28 cellular contexts compared by ENCODE assay signal in genomic region chr6:26340066-26340465, GRCh38.
"Had no signal": no experiment of that assay in that cellular context is flagged by ENCODE, and none has a peak within 500 bp of the region (broad histone marks: within the 10 kb centered on the region; RNA-seq: fewer than 3 reads in every experiment).

No MANE protein-coding gene starts in this region.

- H3K4me1 ChIP-seq: adrenal gland, body of pancreas, breast epithelium had no signal

- H3K27me3 ChIP-seq: adrenal gland, body of pancreas had no signal

- H3K9me3 ChIP-seq: adrenal gland, body of pancreas, breast epithelium had no signal

- H3K27me3 Mint-ChIP-seq: activated CD8-positive, alpha-beta T cell treated with anti-CD3 and anti-CD28 coated beads for 36 hours had no signal

- DNase-seq: activated CD4-positive, alpha-beta T cell treated with anti-CD3 and anti-CD28 coated beads, Interleukin-2, amount 10 ng/mL, durations not matched to agents 24 days and 14 days; activated CD4-positive, alpha-beta T cell treated with anti-CD3 and anti-CD28 coated beads, Interleukin-2, amount 50 U/mL, for 4 hours; activated CD8-positive, alpha-beta T cell treated with anti-CD3 and anti-CD28 coated beads for 36 hours; activated gamma-delta T cell treated with Interleukin-2 at 50 U/mL for 16 hours; activated naive CD4-positive, alpha-beta T cell treated with anti-CD3 and anti-CD28 coated beads for 36 hours; activated T-cell treated with anti-CD3 and anti-CD28 coated beads, Interleukin-2, amount 50 U/mL, for 1 hour; activated T-cell treated with anti-CD3 and anti-CD28 coated beads, Interleukin-2, amount 50 U/mL, for 72 hours; adrenal gland; body of pancreas; Kasumi-1; KBM-7; NCI-H1105; NCI-H1417 treated with DMSO at 0.1 percent for 48 hours; NCI-H187 treated with DMSO at 0.1 percent for 48 hours; NCI-H2081; NCI-H345; NCI-H510A; NCI-H526; NCI-H748 treated with DMSO at 0.1 percent for 48 hours; OCI-M1; Right ventricle myocardium superior had no signal

- FAIRE-seq: astrocyte, TTC549 had no signal

- H3K4me3 Mint-ChIP-seq: activated CD4-positive, alpha-beta T cell treated with anti-CD3 and anti-CD28 coated beads, Interleukin-2, amount 10 ng/mL, durations not matched to agents 24 days and 14 days; activated CD8-positive, alpha-beta T cell treated with anti-CD3 and anti-CD28 coated beads for 36 hours; activated naive CD4-positive, alpha-beta T cell treated with anti-CD3 and anti-CD28 coated beads for 36 hours; activated T-cell treated with anti-CD3 and anti-CD28 coated beads, Interleukin-2, amount 50 U/mL, for 72 hours; T-helper 1 cell treated with Interleukin-12 subunit alpha and Interleukin-12 subunit beta and Interleukin-4 antibody, amounts not matched to agents 30 μg/mL and 1 μg/mL, for 36 hours; T-helper 2 cell treated with Interferon-gamma antibody and Interleukin-4, amounts not matched to agents 5 μg/mL and 100 μg/mL, for 36 hours had no signal

- H3K36me3 ChIP-seq: adrenal gland, breast epithelium had no signal

- H3K27ac Mint-ChIP-seq: activated CD4-positive, alpha-beta T cell treated with anti-CD3 and anti-CD28 coated beads, Interleukin-2, amount 10 ng/mL, durations not matched to agents 24 days and 14 days; activated CD8-positive, alpha-beta T cell treated with anti-CD3 and anti-CD28 coated beads for 36 hours; activated naive CD4-positive, alpha-beta T cell treated with anti-CD3 and anti-CD28 coated beads for 36 hours; activated naive CD4-positive, alpha-beta T cell treated with anti-CD3 and anti-CD28 coated beads, Interleukin-2, amount 50 U/mL, for 72 hours; activated T-cell treated with anti-CD3 and anti-CD28 coated beads, Interleukin-2, amount 50 U/mL, for 72 hours; activated T-helper 2 cell treated with anti-CD3 and anti-CD28 coated beads, Interferon-gamma antibody, Interleukin-2, Interleukin-4, amounts not matched to agents 10 μg/mL and 5 μg/mL and 100 μg/mL, durations not matched to agents 14 hours and 24 hours and 36 hours; T-helper 2 cell treated with Interferon-gamma antibody and Interleukin-4, amounts not matched to agents 5 μg/mL and 100 μg/mL, for 36 hours had no signal

- ATAC-seq: activated CD8-positive, alpha-beta T cell treated with anti-CD3 and anti-CD28 coated beads for 36 hours; activated naive CD4-positive, alpha-beta T cell treated with anti-CD3 and anti-CD28 coated beads, Interleukin-2, amount 50 U/mL, for 72 hours; activated T-cell treated with anti-CD3 and anti-CD28 coated beads, Interleukin-2, amount 50 U/mL, for 72 hours; body of pancreas had no signal

- H3K27ac ChIP-seq: adrenal gland, body of pancreas, breast epithelium had no signal

- H3K9me3 Mint-ChIP-seq: activated CD4-positive, alpha-beta T cell treated with anti-CD3 and anti-CD28 coated beads, Interleukin-2, amount 10 ng/mL, durations not matched to agents 24 days and 14 days; activated CD8-positive, alpha-beta T cell treated with anti-CD3 and anti-CD28 coated beads for 36 hours; activated naive CD4-positive, alpha-beta T cell treated with anti-CD3 and anti-CD28 coated beads for 36 hours; activated naive CD4-positive, alpha-beta T cell treated with anti-CD3 and anti-CD28 coated beads, Interleukin-2, amount 50 U/mL, for 72 hours; activated T-cell treated with anti-CD3 and anti-CD28 coated beads, Interleukin-2, amount 50 U/mL, for 72 hours; activated T-helper 2 cell treated with anti-CD3 and anti-CD28 coated beads, Interferon-gamma antibody, Interleukin-2, Interleukin-4, amounts not matched to agents 10 μg/mL and 5 μg/mL and 100 μg/mL, durations not matched to agents 14 hours and 24 hours and 36 hours; T-helper 1 cell treated with Interleukin-12 subunit alpha and Interleukin-12 subunit beta and Interleukin-4 antibody, amounts not matched to agents 30 μg/mL and 1 μg/mL, for 36 hours; T-helper 2 cell treated with Interferon-gamma antibody and Interleukin-4, amounts not matched to agents 5 μg/mL and 100 μg/mL, for 36 hours had no signal

- H3K36me3 Mint-ChIP-seq: activated naive CD4-positive, alpha-beta T cell treated with anti-CD3 and anti-CD28 coated beads, Interleukin-2, amount 50 U/mL, for 72 hours had no signal

- H3K4me3 ChIP-seq: adrenal gland, body of pancreas, breast epithelium had no signal
